Comparison of ENCODE assay signal across 8 cellular contexts in genomic region chr3:49718419-49719213, GRCh38. TPM values are rescaled to one million over a fixed set of nuclear protein-coding genes. Genes with fewer than 3 reads are reported as not detected.
DNase-seq lines count a peak whose midpoint lies in the region; ATAC-seq and TF ChIP-seq lines count a peak whose summit lies in the region.

No MANE protein-coding gene starts in this region.

- H3K9me3 ChIP-seq in lung (ENCODE audit: control insufficient read depth in 2 of 2, insufficient read depth in 1 of 2, low read length in 1 of 2) (no peaks in the 10 kb centered on the region), upper lobe of right lung (no peaks in the 10 kb centered on the region)

- H3K27me3 ChIP-seq in brain microvascular endothelial cell (replicated peaks) (no peaks in the 10 kb centered on the region), lung (ENCODE audit: control insufficient read depth, insufficient read depth) (no peaks in the 10 kb centered on the region), upper lobe of right lung (no peaks in the 10 kb centered on the region)

- H3K4me3 ChIP-seq in brain microvascular endothelial cell (ENCODE audit: low read depth, low read length) = peak overlapping the region; percentile 53
- H3K4me3 ChIP-seq in lung = peak overlapping the region; percentile 1
- H3K4me3 ChIP-seq in upper lobe of right lung = peak overlapping the region; percentile 65

- DNase-seq in Right ventricle myocardium inferior (ENCODE audit: missing footprints) (peak; percentile 71), Right ventricle myocardium superior (no peak), brain microvascular endothelial cell (no peak), lung (ENCODE audit: low spot score) (no peak), upper lobe of right lung (peak; percentile 74), kidney tubule cell (ENCODE audit: low spot score) (no peak), DMS 273 treated with DMSO at 0.1 percent for 48 hours (lab: John Stamatoyannopoulos, UW) (no peak)

- intact Hi-C loops in Right ventricle myocardium inferior (cut with DNase I) (no loop called here), Right ventricle myocardium superior (cut with DNase I) (no loop called here), upper lobe of right lung (cut with DNase I) (no loop called here)

- H3K27ac ChIP-seq in brain microvascular endothelial cell (no peak overlapping the region), lung (ENCODE audit: low read depth in 1 of 2, low read length in 1 of 2) (peak overlapping the region in 1 of 2 donors; percentile 23), upper lobe of right lung (no peak overlapping the region)

- H3K4me1 ChIP-seq in lung (ENCODE audit: control insufficient read depth in 2 of 2, insufficient read depth in 2 of 2, low read length in 2 of 2) (peaks cover 0 to 25% of the 10 kb centered on the region in 2 donors), upper lobe of right lung (peaks cover 22% of the 10 kb centered on the region)

- WGBS in lung, 2 donors = 31 to 35% methylated on average over 77 of the region's 77 CpGs

- H3K36me3 ChIP-seq in brain microvascular endothelial cell (replicated peaks) (peaks cover 22% of the 10 kb centered on the region), lung (ENCODE audit: control insufficient read depth in 2 of 2, insufficient read depth in 2 of 2, low read length in 2 of 2) (peaks cover 0 to 22% of the 10 kb centered on the region in 2 donors), upper lobe of right lung (peaks cover 25% of the 10 kb centered on the region)

- ATAC-seq in Right ventricle myocardium inferior = no peak
- ATAC-seq in Right ventricle myocardium superior (ENCODE audit: poor library complexity) = no peak
- ATAC-seq in lung (ENCODE audit: insufficient read depth, low FRiP score) = no peak
- no peak for ATAC-seq in upper lobe of right lung
- no peak for ATAC-seq in HG03432 (IDR thresholded peaks at IDR 0.05; ENCODE audit: unreplicated experiment)

- in situ Hi-C loops in brain microvascular endothelial cell (cut with HindIII; ENCODE audit: low pct_ligation_motif_present, low sequenced_read_pairs) = no loop called here

- TF ChIP-seq CTCF in brain microvascular endothelial cell (IDR thresholded peaks at IDR 0.05; ENCODE audit: low read depth, low read length, missing control alignments) (no peak), lung (IDR thresholded peaks at IDR 0.05; ENCODE audit: control extremely low read depth, extremely low read depth) (no peak), upper lobe of right lung (IDR thresholded peaks at IDR 0.05) (no peak)

RNA-seq across cellular contexts. Expression of gene AMIGO3, which starts 0.9 kb away (rescaled TPM):
- total RNA-seq in Right ventricle myocardium inferior (not detected), Right ventricle myocardium superior (not detected), lung (under 1 TPM in 1 of 2 donors, not detected in 1; 0.25 TPM), upper lobe of right lung (0.26 TPM)
- under 1 TPM; 0.51 to 0.63 TPM for polyA plus RNA-seq in lung

RNA-seq across cellular contexts. Expression of gene GMPPB, which starts 5.1 kb away (rescaled TPM):
- total RNA-seq in Right ventricle myocardium inferior = 18.1 TPM
- 15.7 TPM for total RNA-seq in Right ventricle myocardium superior
- total RNA-seq in lung = 10 to 100 TPM; 10.8 to 81.2 TPM
- 10 to 100 TPM; 27.5 to 64.8 TPM for polyA plus RNA-seq in lung
- 34.8 TPM for total RNA-seq in upper lobe of right lung

RNA-seq across cellular contexts. Expression of gene RNF123, which starts 29.3 kb away (rescaled TPM):
- total RNA-seq in Right ventricle myocardium inferior = 46.1 TPM
- 47.9 TPM for total RNA-seq in Right ventricle myocardium superior
- total RNA-seq in lung = 10 to 100 TPM; 23.5 to 45.0 TPM
- 10 to 100 TPM; 22.2 to 22.6 TPM for polyA plus RNA-seq in lung
- total RNA-seq in upper lobe of right lung = 41.4 TPM

RNA-seq across cellular contexts. Expression of gene MST1, which starts 29.3 kb away (rescaled TPM):
- 4.6 TPM for total RNA-seq in Right ventricle myocardium inferior
- total RNA-seq in Right ventricle myocardium superior = 3.7 TPM
- total RNA-seq in lung = 10 to 100 TPM; 13.3 to 21.1 TPM
- 10 to 100 TPM in 1 of 2 donors, 1 to 10 TPM in 1; 8.3 to 27.0 TPM for polyA plus RNA-seq in lung
- total RNA-seq in upper lobe of right lung = 23.7 TPM

RNA-seq across cellular contexts. Expression of gene APEH, which starts 44.5 kb away (rescaled TPM):
- 99.5 TPM for total RNA-seq in Right ventricle myocardium inferior
- 103 TPM for total RNA-seq in Right ventricle myocardium superior
- 100 to 1,000 TPM in 1 of 2 donors, 10 to 100 TPM in 1; 58.4 to 119 TPM for total RNA-seq in lung
- polyA plus RNA-seq in lung = 10 to 100 TPM; 25.2 to 80.0 TPM
- total RNA-seq in upper lobe of right lung = 88.5 TPM

Comparison
In these comparisons a context has a peak if more than half of its experiments do, and no peak if none do; other contexts are left out.
1. DNase-seq: peak in Right ventricle myocardium inferior (single experiment) and upper lobe of right lung (single experiment); none in Right ventricle myocardium superior (single experiment), brain microvascular endothelial cell (single experiment), lung (single experiment), kidney tubule cell (single experiment) and DMS 273 treated with DMSO at 0.1 percent for 48 hours (single experiment).
2. H3K4me3 ChIP-seq: peak in every context shown above with its lines; median percentile 65 in upper lobe of right lung; 53 in brain microvascular endothelial cell; 1 in lung.